Comparison of ENCODE assay signal across 16 cellular contexts in the genomic region with DNA sequence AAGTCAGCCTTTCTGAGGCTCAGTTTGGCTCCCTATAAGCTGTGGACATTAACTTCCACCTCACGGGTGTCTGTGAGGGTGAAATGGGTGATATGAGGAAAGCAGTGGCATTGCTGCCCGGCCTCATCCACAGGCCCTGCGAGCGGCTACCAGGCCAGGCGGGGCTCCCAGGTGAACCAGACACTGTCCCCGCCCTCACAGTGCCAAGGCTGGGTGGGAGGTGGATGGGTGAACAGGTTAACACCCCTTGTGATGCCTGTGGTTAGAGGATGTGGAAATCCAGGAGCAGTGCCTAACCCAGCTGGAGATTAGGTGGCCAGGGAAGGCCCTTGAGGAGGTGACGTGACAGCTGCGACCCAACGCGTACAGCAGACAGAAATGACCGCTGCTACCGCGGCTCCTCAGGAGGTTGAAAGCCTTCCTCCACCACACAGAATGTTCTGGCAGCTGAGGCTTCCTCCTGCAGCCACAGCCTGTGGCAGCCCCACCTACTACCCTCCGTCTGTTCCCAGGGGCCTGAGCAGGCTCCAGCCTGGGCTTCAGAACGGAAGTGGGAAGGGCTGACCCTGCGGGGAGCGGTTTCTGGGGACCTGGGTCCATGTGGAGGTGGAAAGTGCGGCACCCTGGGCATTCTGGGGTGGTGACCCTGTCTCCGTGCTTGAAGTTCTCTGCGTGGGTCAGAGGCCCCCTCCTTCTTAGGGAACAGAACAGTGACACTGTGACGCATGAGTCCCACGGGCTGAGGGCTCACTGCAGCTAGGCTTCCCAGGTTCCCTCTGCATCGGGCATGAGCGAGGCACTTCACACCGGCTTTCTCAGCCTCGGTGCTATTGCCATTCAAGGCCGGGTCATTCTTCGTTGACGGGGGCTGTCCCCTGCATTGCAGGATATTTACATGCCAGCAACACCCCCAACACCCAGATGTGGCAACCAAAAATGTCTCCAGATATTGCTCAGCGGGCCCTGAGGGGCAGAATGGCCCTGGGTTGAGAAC. TPM values are rescaled to one million over a fixed set of nuclear protein-coding genes. Genes with fewer than 3 reads are reported as not detected.
DNase-seq lines count a peak whose midpoint lies in the region; ATAC-seq and TF ChIP-seq lines count a peak whose summit lies in the region.
"Had no signal": no experiment of that assay in that cellular context is flagged by ENCODE, and none has a peak within 500 bp of the region (broad histone marks: within the 10 kb centered on the region; RNA-seq: fewer than 3 reads in every experiment).

No MANE protein-coding gene starts in this region.

- ATAC-seq in heart left ventricle: peak; percentile 76 to 87 (median 77)
- ATAC-seq in GM19395 (IDR thresholded peaks at IDR 0.05; ENCODE audit: unreplicated experiment): no peak
- ATAC-seq: GM23338, HCT116 had no signal

- peaks cover 14 to 31% (median 27%) of the 10 kb centered on the region in 10 experiments for H3K4me1 ChIP-seq in BLaER1 treated with 17β-estradiol and CSF1 and Interleukin-3, amounts not matched to agents 10 nM and 100 nM
- H3K4me1 ChIP-seq in heart left ventricle: peaks cover 0 to 18% (median 8%) of the 10 kb centered on the region in 12 donors

- peaks cover 0 to 14% (median 0%) of the 10 kb centered on the region in 11 experiments; a peak in 5 of 22 replicates for H4K20me1 ChIP-seq in BLaER1 treated with 17β-estradiol and CSF1 and Interleukin-3, amounts not matched to agents 10 nM and 100 nM

- peaks cover 0 to 16% (median 10%) of the 10 kb centered on the region in 11 experiments; a peak in 16 of 22 replicates for H3K9me3 ChIP-seq in BLaER1 treated with 17β-estradiol and CSF1 and Interleukin-3, amounts not matched to agents 10 nM and 100 nM (replicated peaks in 1 of 11)
- H3K9me3 ChIP-seq in heart left ventricle: no peaks in the 10 kb centered on the region

- intact Hi-C loops in heart left ventricle (cut with DNase I): loop anchor here in 1 of 10 donors (5.0 kb wide), 1 partner anchor 46 kb away; no protein-coding TSS in a partner anchor

- DNase-seq in cardiac fibroblast (ENCODE audit: low read depth in 2 of 2) (peak; percentile 27 to 43), heart left ventricle (peak; percentile 59 to 74 (median 70)), myocyte (ENCODE audit: low read depth) (peak; percentile 34), NOMO-1 (lab: John Stamatoyannopoulos, UW; ENCODE audit: unreplicated experiment in 2 of 2) (no peak), GM19240 (ENCODE audit: insufficient read length, low spot score) (no peak), occipital lobe (lab: John Stamatoyannopoulos, UW) (no peak)
- DNase-seq: CD4-positive, alpha-beta memory T cell; GF-D8; NCI-H1417 treated with DMSO at 0.1 percent for 48 hours; NCI-H187 treated with DMSO at 0.1 percent for 48 hours; NCI-H2227 treated with DMSO at 0.1 percent for 48 hours; NCI-H524 had no signal

- H3K36me3 ChIP-seq in BLaER1 treated with 17β-estradiol and CSF1 and Interleukin-3, amounts not matched to agents 10 nM and 100 nM: peaks cover 19 to 83% (median 51%) of the 10 kb centered on the region in 11 experiments
- H3K36me3 ChIP-seq in heart left ventricle: peaks cover 0 to 62% (median 39%) of the 10 kb centered on the region in 9 donors

- WGBS in heart left ventricle, 4 donors: 59 to 77% (median 64%) methylated on average over 29 to 30 of the region's 30 CpGs

- H3K4me3 ChIP-seq in BLaER1 treated with 17β-estradiol and CSF1 and Interleukin-3, amounts not matched to agents 10 nM and 100 nM: peak overlapping the region in 5 of 10 experiments; percentile 4 to 45 (median 22); a peak in 4 of 20 replicates
- H3K4me3 ChIP-seq in cardiac fibroblast (replicated peaks in 1 of 2; ENCODE audit: low read depth in 2 of 2, low read length in 2 of 2): no peak overlapping the region
- H3K4me3 ChIP-seq in heart left ventricle: peak overlapping the region in 6 of 12 donors; percentile 2 to 37 (median 14)
- H3K4me3 ChIP-seq: GM23338 had no signal

- H3K9ac ChIP-seq in BLaER1 treated with 17β-estradiol and CSF1 and Interleukin-3, amounts not matched to agents 10 nM and 100 nM: peak overlapping the region in 10 of 11 experiments; percentile 5 to 61 (median 30); a peak in 15 of 22 replicates

- TF ChIP-seq CTCF in cardiac fibroblast (IDR thresholded peaks at IDR 0.05; ENCODE audit: low read depth, low read length): no peak
- no peak for TF ChIP-seq CTCF in heart left ventricle (IDR thresholded peaks at IDR 0.05)

- no peaks in the 10 kb centered on the region for H3K27me3 ChIP-seq in BLaER1 treated with 17β-estradiol and CSF1 and Interleukin-3, amounts not matched to agents 10 nM and 100 nM
- no peaks in the 10 kb centered on the region for H3K27me3 ChIP-seq in heart left ventricle

- TF ChIP-seq POLR2A in heart left ventricle (IDR thresholded peaks at IDR 0.05): no peak

- H3K4me2 ChIP-seq in BLaER1 treated with 17β-estradiol and CSF1 and Interleukin-3, amounts not matched to agents 10 nM and 100 nM: peak overlapping the region; percentile 76 to 97 (median 87)
- H3K4me2 ChIP-seq: GM23338 had no signal

- H3K27ac ChIP-seq in BLaER1 treated with 17β-estradiol and CSF1 and Interleukin-3, amounts not matched to agents 10 nM and 100 nM: peak overlapping the region in 10 of 11 experiments; percentile 4 to 57 (median 46); a peak in 17 of 22 replicates
- H3K27ac ChIP-seq in heart left ventricle: peak overlapping the region; percentile 24 to 80 (median 70)

RNA-seq across cellular contexts. Expression of a gene that starts 9.7 kb away (rescaled TPM):
- total RNA-seq in heart left ventricle (10 to 100 TPM; 29.5 to 43.3 (median 34.4) TPM), myocyte (68.1 and 70.2 TPM in 2 replicates), occipital lobe (10.8 TPM)
- 10 to 100 TPM; 38.1 to 43.4 TPM for polyA plus RNA-seq in heart left ventricle
- 66.3 TPM for polyA plus RNA-seq in myocyte (2012)

RNA-seq across cellular contexts. Expression of a gene that starts 10.0 kb away (rescaled TPM):
- total RNA-seq in heart left ventricle: 10 to 100 TPM in 5 of 9 donors, 1 to 10 TPM in 4; 7.9 to 14.9 (median 10.1) TPM
- 10 to 100 TPM; 13.4 to 13.9 TPM for polyA plus RNA-seq in heart left ventricle
- total RNA-seq in myocyte: 28.0 and 44.9 TPM in 2 replicates
- 22.5 TPM for polyA plus RNA-seq in myocyte (2012)
- total RNA-seq in occipital lobe: 18.6 TPM

Comparison
In these comparisons a context has a peak if more than half of its experiments do, and no peak if none do; other contexts are left out.
1. DNase-seq: peak in cardiac fibroblast (2 of 2), heart left ventricle (5 of 5) and myocyte (single experiment); none in NOMO-1 (0 of 2), GM19240 (single experiment) and occipital lobe (single experiment).